In the genomic region with DNA sequence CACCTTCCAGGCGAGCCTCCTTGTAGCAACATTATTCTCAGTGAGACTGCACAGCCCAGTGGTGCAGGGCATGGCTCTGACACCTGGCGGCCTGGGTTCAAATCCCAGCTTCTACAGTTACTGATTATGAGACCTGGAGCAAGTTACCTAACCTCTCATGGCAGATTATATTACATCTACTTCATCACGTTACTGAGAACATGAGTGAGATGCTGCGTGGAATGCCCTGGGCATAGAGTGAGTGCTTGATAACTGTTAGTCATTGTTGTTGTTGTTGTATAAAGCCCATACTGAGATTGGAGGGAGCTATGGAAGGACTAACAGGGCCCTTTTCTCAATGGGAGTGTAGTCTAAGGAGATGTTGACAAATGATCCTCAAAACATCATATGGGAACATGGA, we compare ENCODE assay signal across 24 cellular contexts. TPM values are rescaled to one million over a fixed set of nuclear protein-coding genes. Genes with fewer than 3 reads are reported as not detected.
DNase-seq lines count a peak whose midpoint lies in the region; ATAC-seq and TF ChIP-seq lines count a peak whose summit lies in the region.
"Had no signal": no experiment of that assay in that cellular context is flagged by ENCODE, and none has a peak within 500 bp of the region (broad histone marks: within the 10 kb centered on the region; RNA-seq: fewer than 3 reads in every experiment).

No MANE protein-coding gene starts in this region.

- H4K8ac ChIP-seq in IMR-90 (ENCODE audit: low read depth in 2 of 2, low read length in 2 of 2) = no peak overlapping the region

- no peak overlapping the region for H2BK20ac ChIP-seq in IMR-90 (ENCODE audit: low read depth, low read length)

- TF ChIP-seq CTCF in IMR-90 (conservative IDR thresholded peaks at IDR 0.05; ENCODE audit: low read depth, low read length) = no peak
- no peak for TF ChIP-seq CTCF in endothelial cell (IDR thresholded peaks at IDR 0.05; ENCODE audit: unreplicated experiment)
- no peak for TF ChIP-seq CTCF in gastrocnemius medialis (IDR thresholded peaks at IDR 0.05 in 4 of 5, conservative IDR thresholded peaks at IDR 0.05 in 1 of 5)

- H3K36me3 Mint-ChIP-seq in endothelial cell (ENCODE audit: low read depth, unreplicated experiment) = peaks cover 22% of the 10 kb centered on the region
- no peaks in the 10 kb centered on the region for H3K36me3 Mint-ChIP-seq in activated T-cell treated with anti-CD3 and anti-CD28 coated beads, Interleukin-2, amount 50 U/mL, for 4 hours (ENCODE audit: insufficient read depth)
- H3K36me3 Mint-ChIP-seq: CD14-positive monocyte; CD4-positive, alpha-beta memory T cell; CD4-positive, CD25-positive, alpha-beta regulatory T cell; CD8-positive, alpha-beta memory T cell had no signal

- no peak overlapping the region for H4K91ac ChIP-seq in IMR-90 (ENCODE audit: insufficient read depth, low read depth, low read length)

- no peak overlapping the region for H3K23ac ChIP-seq in IMR-90 (ENCODE audit: low read depth, low read length)

- no peak overlapping the region for H3K56ac ChIP-seq in IMR-90 (ENCODE audit: extremely low read depth, insufficient read depth, low read length)

- no peak overlapping the region for H3K4ac ChIP-seq in IMR-90 (ENCODE audit: low read depth, low read length)

- no peak overlapping the region for H2BK5ac ChIP-seq in IMR-90 (ENCODE audit: low read depth, low read length, poor library complexity, severe bottlenecking)

- H2BK120ac ChIP-seq in IMR-90 (ENCODE audit: low read depth, low read length) = no peak overlapping the region

- H4K20me1 ChIP-seq in IMR-90 (ENCODE audit: insufficient read depth, low read length) = no peaks in the 10 kb centered on the region
- H4K20me1 ChIP-seq: BLaER1 had no signal

- H3K36me3 ChIP-seq in IMR-90 (ENCODE audit: control insufficient read depth, insufficient read depth, low read length) (no peaks in the 10 kb centered on the region), gastrocnemius medialis (peaks cover 0 to 68% of the 10 kb centered on the region in 2 donors)

- no peak overlapping the region for H4K5ac ChIP-seq in IMR-90 (ENCODE audit: low read depth, low read length)

- peak overlapping the region; percentile 50 for H2AK9ac ChIP-seq in IMR-90 (replicated peaks; ENCODE audit: low read depth, low read length, poor library complexity)

- dilution Hi-C loops in IMR-90 (cut with HindIII; ENCODE audit: low sequenced_read_pairs, unreplicated experiment) = no loop called here

- H3K79me1 ChIP-seq in IMR-90 (ENCODE audit: low read depth in 1 of 2, low read length in 2 of 2) = no peaks in the 10 kb centered on the region

- intact Hi-C loops in IMR-90 (cut with micrococcal nuclease) = no loop called here
- intact Hi-C loops in gastrocnemius medialis (cut with DNase I; ENCODE audit: low total_unique reads) = no loop called here

- H3K27me3 Mint-ChIP-seq in endothelial cell (ENCODE audit: unreplicated experiment) = peaks cover 8% of the 10 kb centered on the region
- no peaks in the 10 kb centered on the region for H3K27me3 Mint-ChIP-seq in activated T-cell treated with anti-CD3 and anti-CD28 coated beads, Interleukin-2, amount 50 U/mL, for 4 hours (ENCODE audit: low read depth)
- H3K27me3 Mint-ChIP-seq: CD4-positive, alpha-beta memory T cell had no signal

- ATAC-seq in IMR-90 (ENCODE audit: low read depth) (no peak), gastrocnemius medialis (peak; percentile 53 to 60), GM19455 (IDR thresholded peaks at IDR 0.05; ENCODE audit: unreplicated experiment) (no peak)
- no peak for ATAC-seq in activated T-cell treated with anti-CD3 and anti-CD28 coated beads, Interleukin-2, amount 50 U/mL, for 4 hours
- ATAC-seq: GM12878 had no signal

- H3K4me1 Mint-ChIP-seq in endothelial cell (ENCODE audit: unreplicated experiment) = peaks cover 39% of the 10 kb centered on the region
- H3K4me1 Mint-ChIP-seq in activated T-cell treated with anti-CD3 and anti-CD28 coated beads, Interleukin-2, amount 50 U/mL, for 4 hours (ENCODE audit: low read depth) = no peaks in the 10 kb centered on the region
- H3K4me1 Mint-ChIP-seq: CD4-positive, alpha-beta memory T cell; CD4-positive, CD25-positive, alpha-beta regulatory T cell had no signal

- no peak overlapping the region for H3K9ac ChIP-seq in IMR-90 (ENCODE audit: low read depth, low read length)
- H3K9ac ChIP-seq: BLaER1 had no signal

- H2AK5ac ChIP-seq in IMR-90 (ENCODE audit: low read depth, low read length) = no peak overlapping the region

- no TSS peak for BruUV-seq in IMR-90 (replicated peaks; lab: Mats Ljungman, UMichigan)

- DNase-seq in IMR-90 (no peak), endothelial cell (ENCODE audit: low spot score) (no peak), gastrocnemius medialis (peak in 1 of 2 donors; percentile 42)
- DNase-seq in activated CD4-positive, CD25-positive, alpha-beta regulatory T cell (lab: John Stamatoyannopoulos, UW) = no peak
- DNase-seq in activated T-cell treated with anti-CD3 and anti-CD28 coated beads, Interleukin-2, amount 50 U/mL, for 4 hours = no peak
- DNase-seq: 8988T; ACHN; BE2C; C1 segment of cervical spinal cord; CD4-positive, alpha-beta memory T cell; CD4-positive, CD25-positive, alpha-beta regulatory T cell; CD8-positive, alpha-beta memory T cell; COR-L47; DMS 273 treated with DMSO at 0.1 percent for 48 hours; DMS153; DMS53; DMS79; DND-41; EL; GDM1 had no signal

- H2AFZ ChIP-seq in IMR-90 (replicated peaks; ENCODE audit: low read length, poor library complexity) = no peak overlapping the region

- no peak overlapping the region for H3K18ac ChIP-seq in IMR-90 (ENCODE audit: low read depth, low read length)

- H3K27ac ChIP-seq in IMR-90 (ENCODE audit: insufficient read depth, low read length) = no peak overlapping the region
- H3K27ac ChIP-seq in gastrocnemius medialis = peak overlapping the region; percentile 38 to 64 (median 62)
- H3K27ac ChIP-seq: BLaER1 had no signal

- H3K9me3 ChIP-seq in IMR-90 (ENCODE audit: control insufficient read depth, insufficient read depth, low read length) (no peaks in the 10 kb centered on the region), gastrocnemius medialis (no peaks in the 10 kb centered on the region)
- H3K9me3 ChIP-seq: BE2C, BLaER1 had no signal

- no peak overlapping the region for H3K14ac ChIP-seq in IMR-90 (replicated peaks; ENCODE audit: low read depth, low read length)

- no peak overlapping the region for H2BK15ac ChIP-seq in IMR-90 (ENCODE audit: low read depth, low read length)

- TF ChIP-seq RAD21 in IMR-90 (IDR thresholded peaks at IDR 0.05; ENCODE audit: low read length) = no peak

- POLR2A ChIA-PET in IMR-90 (lab: Charles Lee; ENCODE audit: unreplicated experiment) = no interaction called here

- peak overlapping the region; percentile 44 for H3K27ac Mint-ChIP-seq in endothelial cell (ENCODE audit: unreplicated experiment)
- H3K27ac Mint-ChIP-seq: CD14-positive monocyte; CD4-positive, CD25-positive, alpha-beta regulatory T cell had no signal

- H3K4me3 ChIP-seq in IMR-90 (ENCODE audit: insufficient read depth, low read depth, low read length) (no peak overlapping the region), gastrocnemius medialis (no peak overlapping the region)
- H3K4me3 ChIP-seq: BLaER1, GM12878 had no signal

- TF ChIP-seq POLR2A in IMR-90 (IDR thresholded peaks at IDR 0.05; ENCODE audit: low read depth, low read length) (no peak), gastrocnemius medialis (IDR thresholded peaks at IDR 0.05) (no peak)

- no peaks in the 10 kb centered on the region for H3K27me3 ChIP-seq in IMR-90 (ENCODE audit: control insufficient read depth, insufficient read depth, low read length)
- no peaks in the 10 kb centered on the region for H3K27me3 ChIP-seq in gastrocnemius medialis
- H3K27me3 ChIP-seq: BE2C, BLaER1 had no signal

- H3K4me1 ChIP-seq in IMR-90 (ENCODE audit: control insufficient read depth, insufficient read depth, low read length) (peaks cover 3% of the 10 kb centered on the region), gastrocnemius medialis (peaks cover 3 to 5% of the 10 kb centered on the region in 2 donors)

- in situ Hi-C loops in IMR-90 (cut with MboI; ENCODE audit: low sequenced_read_pairs) = no loop called here
- in situ Hi-C loops in gastrocnemius medialis (cut with MboI; ENCODE audit: low sequenced_read_pairs in 4 of 4) = no loop called here

- WGBS in IMR-90 (ENCODE audit: extremely low coverage in 2 of 2, insufficient read length in 1 of 2), 2 experiments = 90% methylated on average over 2 of the region's 4 CpGs; no CpG with 5 or more reads in 1 of the 2 experiments

- CTCF ChIA-PET in IMR-90 (lab: Yijun Ruan, JAX) = no interaction called here

- H3K4me3 Mint-ChIP-seq in endothelial cell (ENCODE audit: unreplicated experiment) = no peak overlapping the region
- no peak overlapping the region for H3K4me3 Mint-ChIP-seq in activated T-cell treated with anti-CD3 and anti-CD28 coated beads, Interleukin-2, amount 50 U/mL, for 4 hours
- H3K4me3 Mint-ChIP-seq: CD14-positive monocyte; CD4-positive, alpha-beta memory T cell; CD4-positive, CD25-positive, alpha-beta regulatory T cell; CD8-positive, alpha-beta memory T cell had no signal

- no peaks in the 10 kb centered on the region for H3K9me3 Mint-ChIP-seq in endothelial cell (ENCODE audit: unreplicated experiment)
- no peaks in the 10 kb centered on the region for H3K9me3 Mint-ChIP-seq in activated T-cell treated with anti-CD3 and anti-CD28 coated beads, Interleukin-2, amount 50 U/mL, for 4 hours
- H3K9me3 Mint-ChIP-seq: CD4-positive, CD25-positive, alpha-beta regulatory T cell; CD8-positive, alpha-beta memory T cell had no signal

- peaks cover 3% of the 10 kb centered on the region; the same call in 1 of the 2 replicates for H3K9me1 ChIP-seq in IMR-90 (ENCODE audit: insufficient read depth, low read length)

- H3K4me2 ChIP-seq in IMR-90 (ENCODE audit: low read depth, low read length) = no peak overlapping the region
- H3K4me2 ChIP-seq: BLaER1 had no signal

RNA-seq across cellular contexts. Expression of a gene that starts 18.7 kb away (rescaled TPM):
- total RNA-seq in IMR-90 (2012; rRNA removed) = 1.4 and 2.0 TPM in 2 replicates
- polyA plus RNA-seq in IMR-90 (2012; rRNA removed) = 1.5 and 1.9 TPM in 2 replicates
- 1.2 and 1.3 TPM in 2 replicates for polyA plus RNA-seq in IMR-90 (2012; cell fraction: cytosol; rRNA removed)
- polyA plus RNA-seq in IMR-90 (2012; cell fraction: nucleus; rRNA removed; ENCODE audit: low replicate concordance) = 7.4 and 15.7 TPM in 2 replicates
- 90.2 TPM for total RNA-seq in endothelial cell (ENCODE audit: unreplicated experiment)
- 10 to 100 TPM; 21.6 to 60.9 (median 43.7) TPM for total RNA-seq in gastrocnemius medialis
- total RNA-seq in activated T-cell treated with anti-CD3 and anti-CD28 coated beads, Interleukin-2, amount 50 U/mL, for 4 hours = under 1 TPM in 2 of 3 donors, not detected in 1; 0.05 to 0.40 TPM

RNA-seq across cellular contexts. Expression of a gene that starts 33.1 kb away (rescaled TPM):
- total RNA-seq in IMR-90 (2012; rRNA removed) (3.3 and 4.3 TPM in 2 replicates), endothelial cell (ENCODE audit: unreplicated experiment) (26.6 TPM), gastrocnemius medialis (10 to 100 TPM; 13.2 to 46.6 (median 34.0) TPM)
- 9.7 and 12.1 TPM in 2 replicates for polyA plus RNA-seq in IMR-90 (2012; rRNA removed)
- polyA plus RNA-seq in IMR-90 (2012; cell fraction: cytosol; rRNA removed) = 3.6 and 5.6 TPM in 2 replicates
- polyA plus RNA-seq in IMR-90 (2012; cell fraction: nucleus; rRNA removed; ENCODE audit: low replicate concordance) = 16.7 and 38.4 TPM in 2 replicates
- 10 to 100 TPM; 68.5 to 75.5 (median 70.5) TPM for total RNA-seq in activated T-cell treated with anti-CD3 and anti-CD28 coated beads, Interleukin-2, amount 50 U/mL, for 4 hours

RNA-seq across cellular contexts. Expression of a gene that starts 33.1 kb away (rescaled TPM):
- total RNA-seq in IMR-90 (2012; rRNA removed) (39.1 and 39.2 TPM in 2 replicates), endothelial cell (ENCODE audit: unreplicated experiment) (39.0 TPM), gastrocnemius medialis (10 to 100 TPM; 19.6 to 46.9 (median 22.4) TPM)
- 56.7 and 56.9 TPM in 2 replicates for polyA plus RNA-seq in IMR-90 (2012; rRNA removed)
- 35.4 and 45.1 TPM in 2 replicates for polyA plus RNA-seq in IMR-90 (2012; cell fraction: cytosol; rRNA removed)
- 105 and 153 TPM in 2 replicates for polyA plus RNA-seq in IMR-90 (2012; cell fraction: nucleus; rRNA removed; ENCODE audit: low replicate concordance)
- total RNA-seq in activated T-cell treated with anti-CD3 and anti-CD28 coated beads, Interleukin-2, amount 50 U/mL, for 4 hours = 100 to 1,000 TPM in 1 of 3 donors, 10 to 100 TPM in 2; 94.1 to 106 (median 97.4) TPM

RNA-seq across cellular contexts. Expression of a gene that starts 45.4 kb away (rescaled TPM):
- total RNA-seq in IMR-90 (2012; rRNA removed) = 54.4 and 56.5 TPM in 2 replicates
- polyA plus RNA-seq in IMR-90 (2012; rRNA removed) = 78.0 and 78.1 TPM in 2 replicates
- polyA plus RNA-seq in IMR-90 (2012; cell fraction: cytosol; rRNA removed) = 45.2 and 49.5 TPM in 2 replicates
- 54.1 and 70.6 TPM in 2 replicates for polyA plus RNA-seq in IMR-90 (2012; cell fraction: nucleus; rRNA removed; ENCODE audit: low replicate concordance)
- total RNA-seq in endothelial cell (ENCODE audit: unreplicated experiment) = 41.7 TPM
- 10 to 100 TPM; 11.7 to 39.1 (median 26.1) TPM for total RNA-seq in gastrocnemius medialis
- total RNA-seq in activated T-cell treated with anti-CD3 and anti-CD28 coated beads, Interleukin-2, amount 50 U/mL, for 4 hours = 10 to 100 TPM; 25.6 to 34.6 (median 32.7) TPM

RNA-seq across cellular contexts. Expression of a gene that starts 45.5 kb away (rescaled TPM):
- total RNA-seq in IMR-90 (2012; rRNA removed) (15.3 and 17.6 TPM in 2 replicates), endothelial cell (ENCODE audit: unreplicated experiment) (75.1 TPM), gastrocnemius medialis (10 to 100 TPM in 1 of 4 donors, 1 to 10 TPM in 3; 3.0 to 16.3 (median 7.6) TPM)
- polyA plus RNA-seq in IMR-90 (2012; rRNA removed) = 40.8 and 44.5 TPM in 2 replicates
- 13.9 and 16.1 TPM in 2 replicates for polyA plus RNA-seq in IMR-90 (2012; cell fraction: cytosol; rRNA removed)
- 304 and 341 TPM in 2 replicates for polyA plus RNA-seq in IMR-90 (2012; cell fraction: nucleus; rRNA removed; ENCODE audit: low replicate concordance)
- 10 to 100 TPM; 15.7 to 18.3 (median 15.7) TPM for total RNA-seq in activated T-cell treated with anti-CD3 and anti-CD28 coated beads, Interleukin-2, amount 50 U/mL, for 4 hours

Comparison
In these comparisons a context has a peak if more than half of its experiments do, and no peak if none do; other contexts are left out.
1. ATAC-seq: peak in gastrocnemius medialis (2 of 2); none in IMR-90 (single experiment), activated T-cell treated with anti-CD3 and anti-CD28 coated beads, Interleukin-2, amount 50 U/mL, for 4 hours (0 of 2) and GM19455 (single experiment).